8 cellular contexts compared by ENCODE assay signal in the genomic region with DNA sequence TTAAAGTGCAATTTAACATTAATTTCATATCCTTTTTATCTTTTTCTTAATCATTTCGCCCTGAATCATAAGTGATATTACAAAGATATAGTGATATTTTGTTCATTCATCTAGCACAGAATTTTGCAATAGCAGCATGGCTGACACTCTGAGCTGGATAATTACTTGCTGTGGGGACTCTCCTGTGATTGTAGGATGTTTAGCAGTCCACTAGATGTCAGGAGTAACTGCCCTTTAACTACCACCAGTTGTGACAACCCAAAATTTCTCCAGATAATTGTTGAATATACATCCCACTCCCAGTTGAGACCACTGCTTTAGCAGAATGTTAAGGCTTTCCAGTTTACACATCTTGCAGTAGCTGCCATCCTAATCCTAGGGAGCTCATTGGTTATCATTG.
DNase-seq lines count a peak whose midpoint lies in the region; ATAC-seq, FAIRE-seq and TF ChIP-seq lines count a peak whose summit lies in the region.

No MANE protein-coding gene starts in this region.

- CTCF ChIA-PET in activated CD8-positive, alpha-beta T cell treated with anti-CD3 and anti-CD28 coated beads, Interleukin-2, amount 10 ng/mL, durations not matched to agents 7 days and 5 days (lab: Charles Lee): interaction anchor here (0.6 to 2.2 kb wide), 41 partner anchors 9 to 449 kb away, joined by 3 to 17 read pairs (median 4); partner anchors contain the start of gene MBNL1

- H3K4me3 ChIP-seq in iPS DF 6.9 (ENCODE audit: low read length): no peak overlapping the region
- H3K4me3 ChIP-seq in ovary: no peak overlapping the region
- H3K4me3 ChIP-seq in effector memory CD4-positive, alpha-beta T cell (ENCODE audit: insufficient read depth, low read depth, low read length, poor library complexity, severe bottlenecking): no peak overlapping the region

- no peaks in the 10 kb centered on the region for H3K27me3 ChIP-seq in iPS DF 6.9 (ENCODE audit: control insufficient read depth, insufficient read depth, low read length)
- H3K27me3 ChIP-seq in ovary: no peaks in the 10 kb centered on the region
- H3K27me3 ChIP-seq in effector memory CD4-positive, alpha-beta T cell (replicated peaks; ENCODE audit: control insufficient read depth, insufficient read depth, low read length, poor library complexity, severe bottlenecking): no peaks in the 10 kb centered on the region

- H3K27ac ChIP-seq in iPS DF 6.9 (ENCODE audit: low read length) (no peak overlapping the region), ovary (no peak overlapping the region)
- no peak overlapping the region for H3K27ac ChIP-seq in effector memory CD4-positive, alpha-beta T cell (ENCODE audit: insufficient read depth, low read length, poor library complexity, severe bottlenecking)

- DNase-seq in activated naive CD8-positive, alpha-beta T cell treated with anti-CD3 and anti-CD28 coated beads, Interleukin-2, amount 10 ng/mL, durations not matched to agents 7 days and 5 days: no peak
- DNase-seq in activated naive CD8-positive, alpha-beta T cell treated with anti-CD3 and anti-CD28 coated beads for 36 hours: no peak
- DNase-seq in KBM-7 (peak; percentile 73), iPS DF 6.9 (ENCODE audit: low read depth, low spot score) (peak; percentile 9), urothelium cell line (ENCODE audit: low spot score) (peak; percentile 24), ovary (no peak)
- DNase-seq in activated CD8-positive, alpha-beta T cell treated with anti-CD3 and anti-CD28 coated beads, Interleukin-2, amount 10 ng/mL, durations not matched to agents 7 days and 5 days: peak; percentile 28
- DNase-seq in effector memory CD4-positive, alpha-beta T cell: no peak

- no peak overlapping the region for H3K4me3 Mint-ChIP-seq in activated naive CD8-positive, alpha-beta T cell treated with anti-CD3 and anti-CD28 coated beads, Interleukin-2, amount 10 ng/mL, durations not matched to agents 7 days and 5 days
- no peak overlapping the region for H3K4me3 Mint-ChIP-seq in activated naive CD8-positive, alpha-beta T cell treated with anti-CD3 and anti-CD28 coated beads for 36 hours
- H3K4me3 Mint-ChIP-seq in activated CD8-positive, alpha-beta T cell treated with anti-CD3 and anti-CD28 coated beads, Interleukin-2, amount 10 ng/mL, durations not matched to agents 7 days and 5 days: no peak overlapping the region

- H3K4me1 ChIP-seq in iPS DF 6.9 (ENCODE audit: control insufficient read depth, insufficient read depth, low read length) (no peaks in the 10 kb centered on the region), ovary (ENCODE audit: insufficient read depth) (no peaks in the 10 kb centered on the region)
- H3K4me1 ChIP-seq in effector memory CD4-positive, alpha-beta T cell (ENCODE audit: control insufficient read depth, insufficient read depth, low read length, poor library complexity, severe bottlenecking): no peaks in the 10 kb centered on the region

- in situ Hi-C loops in KBM-7 (cut with MboI; ENCODE audit: low pct_unique_long_range_greater_than_20kb, low sequenced_read_pairs): loop anchor here (25.0 kb wide), 1 partner anchor 390 kb away; no protein-coding TSS in a partner anchor

- no peak for TF ChIP-seq POLR2A in ovary (IDR thresholded peaks at IDR 0.05)

- ATAC-seq in activated naive CD8-positive, alpha-beta T cell treated with anti-CD3 and anti-CD28 coated beads, Interleukin-2, amount 10 ng/mL, durations not matched to agents 7 days and 5 days (ENCODE audit: low read depth): peak; percentile 60
- peak; percentile 67 for ATAC-seq in activated CD8-positive, alpha-beta T cell treated with anti-CD3 and anti-CD28 coated beads, Interleukin-2, amount 10 ng/mL, durations not matched to agents 7 days and 5 days

- H3K9me3 ChIP-seq in iPS DF 6.9 (ENCODE audit: control insufficient read depth, insufficient read depth, low read length) (no peaks in the 10 kb centered on the region), ovary (no peaks in the 10 kb centered on the region)
- no peaks in the 10 kb centered on the region for H3K9me3 ChIP-seq in effector memory CD4-positive, alpha-beta T cell (ENCODE audit: control insufficient read depth, low read length)

- no peaks in the 10 kb centered on the region for H3K27me3 Mint-ChIP-seq in activated naive CD8-positive, alpha-beta T cell treated with anti-CD3 and anti-CD28 coated beads, Interleukin-2, amount 10 ng/mL, durations not matched to agents 7 days and 5 days
- no peaks in the 10 kb centered on the region for H3K27me3 Mint-ChIP-seq in activated naive CD8-positive, alpha-beta T cell treated with anti-CD3 and anti-CD28 coated beads for 36 hours
- H3K27me3 Mint-ChIP-seq in activated CD8-positive, alpha-beta T cell treated with anti-CD3 and anti-CD28 coated beads, Interleukin-2, amount 10 ng/mL, durations not matched to agents 7 days and 5 days (ENCODE audit: low read depth): no peaks in the 10 kb centered on the region

- no peak for TF ChIP-seq CTCF in ovary (IDR thresholded peaks at IDR 0.05)

- H3K36me3 Mint-ChIP-seq in activated naive CD8-positive, alpha-beta T cell treated with anti-CD3 and anti-CD28 coated beads, Interleukin-2, amount 10 ng/mL, durations not matched to agents 7 days and 5 days: no peaks in the 10 kb centered on the region
- no peaks in the 10 kb centered on the region for H3K36me3 Mint-ChIP-seq in activated naive CD8-positive, alpha-beta T cell treated with anti-CD3 and anti-CD28 coated beads for 36 hours
- no peaks in the 10 kb centered on the region for H3K36me3 Mint-ChIP-seq in activated CD8-positive, alpha-beta T cell treated with anti-CD3 and anti-CD28 coated beads, Interleukin-2, amount 10 ng/mL, durations not matched to agents 7 days and 5 days (ENCODE audit: low read depth)

- WGBS in iPS DF 6.9 (ENCODE audit: insufficient coverage, insufficient read length): no CpG with 5 or more reads among the region's 1 CpG
- WGBS in ovary, 3 donors: 47 to 56% (median 49%) methylated on average over 1 of the region's 1 CpG

- no peaks in the 10 kb centered on the region for H3K4me1 Mint-ChIP-seq in activated naive CD8-positive, alpha-beta T cell treated with anti-CD3 and anti-CD28 coated beads, Interleukin-2, amount 10 ng/mL, durations not matched to agents 7 days and 5 days
- H3K4me1 Mint-ChIP-seq in activated naive CD8-positive, alpha-beta T cell treated with anti-CD3 and anti-CD28 coated beads for 36 hours: peaks cover 4% of the 10 kb centered on the region
- no peaks in the 10 kb centered on the region for H3K4me1 Mint-ChIP-seq in activated CD8-positive, alpha-beta T cell treated with anti-CD3 and anti-CD28 coated beads, Interleukin-2, amount 10 ng/mL, durations not matched to agents 7 days and 5 days (ENCODE audit: low read depth)

- FAIRE-seq in urothelium cell line (lab: Jason Lieb, UNC): no peak

- intact Hi-C loops in ovary (cut with DNase I): no loop called here

- no peak overlapping the region for H3K27ac Mint-ChIP-seq in activated naive CD8-positive, alpha-beta T cell treated with anti-CD3 and anti-CD28 coated beads, Interleukin-2, amount 10 ng/mL, durations not matched to agents 7 days and 5 days
- no peak overlapping the region for H3K27ac Mint-ChIP-seq in activated naive CD8-positive, alpha-beta T cell treated with anti-CD3 and anti-CD28 coated beads for 36 hours
- H3K27ac Mint-ChIP-seq in activated CD8-positive, alpha-beta T cell treated with anti-CD3 and anti-CD28 coated beads, Interleukin-2, amount 10 ng/mL, durations not matched to agents 7 days and 5 days: no peak overlapping the region

- no peaks in the 10 kb centered on the region for H3K36me3 ChIP-seq in iPS DF 6.9 (ENCODE audit: control insufficient read depth, insufficient read depth, low read length)
- H3K36me3 ChIP-seq in ovary: no peaks in the 10 kb centered on the region
- no peaks in the 10 kb centered on the region for H3K36me3 ChIP-seq in effector memory CD4-positive, alpha-beta T cell (ENCODE audit: control insufficient read depth, insufficient read depth, low read length)

- no peaks in the 10 kb centered on the region for H3K9me3 Mint-ChIP-seq in activated naive CD8-positive, alpha-beta T cell treated with anti-CD3 and anti-CD28 coated beads, Interleukin-2, amount 10 ng/mL, durations not matched to agents 7 days and 5 days
- H3K9me3 Mint-ChIP-seq in activated naive CD8-positive, alpha-beta T cell treated with anti-CD3 and anti-CD28 coated beads for 36 hours: no peaks in the 10 kb centered on the region
- no peaks in the 10 kb centered on the region for H3K9me3 Mint-ChIP-seq in activated CD8-positive, alpha-beta T cell treated with anti-CD3 and anti-CD28 coated beads, Interleukin-2, amount 10 ng/mL, durations not matched to agents 7 days and 5 days (ENCODE audit: insufficient read depth)

- TF ChIP-seq EP300 in ovary (IDR thresholded peaks at IDR 0.05): no peak

- POLR2A ChIA-PET in activated naive CD8-positive, alpha-beta T cell treated with anti-CD3 and anti-CD28 coated beads, Interleukin-2, amount 10 ng/mL, durations not matched to agents 7 days and 5 days (lab: Charles Lee): no interaction called here
- POLR2A ChIA-PET in activated CD8-positive, alpha-beta T cell treated with anti-CD3 and anti-CD28 coated beads, Interleukin-2, amount 10 ng/mL, durations not matched to agents 7 days and 5 days (lab: Charles Lee): no interaction called here

Comparison
In these comparisons a context has a peak if more than half of its experiments do, and no peak if none do; other contexts are left out.
1. DNase-seq: peak in KBM-7 (single experiment), activated CD8-positive, alpha-beta T cell treated with anti-CD3 and anti-CD28 coated beads, Interleukin-2, amount 10 ng/mL, durations not matched to agents 7 days and 5 days (single experiment), iPS DF 6.9 (single experiment) and urothelium cell line (single experiment); none in activated naive CD8-positive, alpha-beta T cell treated with anti-CD3 and anti-CD28 coated beads, Interleukin-2, amount 10 ng/mL, durations not matched to agents 7 days and 5 days (single experiment), activated naive CD8-positive, alpha-beta T cell treated with anti-CD3 and anti-CD28 coated beads for 36 hours (single experiment), ovary (0 of 5) and effector memory CD4-positive, alpha-beta T cell (0 of 3).